8 cellular contexts compared by ENCODE assay signal in the genomic region with DNA sequence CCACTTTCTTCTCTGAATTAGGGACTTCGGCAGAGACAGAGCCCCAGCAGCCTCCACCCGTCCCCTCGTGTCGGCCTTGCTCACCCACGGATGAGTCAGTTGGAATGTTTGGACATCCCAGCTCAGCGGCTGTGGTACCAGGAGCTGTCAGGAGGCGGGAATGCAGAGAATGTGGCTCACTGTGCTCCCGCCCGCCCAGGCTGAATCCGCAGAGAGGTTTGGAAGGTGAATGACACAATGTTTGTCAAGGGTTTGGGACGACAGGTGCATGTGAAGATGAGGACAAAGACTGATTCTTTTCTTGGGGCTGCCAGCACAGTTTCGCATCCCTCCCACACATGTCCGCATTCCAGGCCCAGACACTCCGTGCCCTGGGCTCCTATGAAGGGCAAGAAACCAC. TPM values are rescaled to one million over a fixed set of nuclear protein-coding genes. Genes with fewer than 3 reads are reported as not detected.
A peak's percentile ranks its signal among the peaks of the same experiment; 100 is the strongest.
DNase-seq lines count a peak whose midpoint lies in the region; ATAC-seq and TF ChIP-seq lines count a peak whose summit lies in the region.

No MANE protein-coding gene starts in this region.

- no peak for ATAC-seq in gastrocnemius medialis
- no peak for ATAC-seq in HG03571 (IDR thresholded peaks at IDR 0.05; ENCODE audit: unreplicated experiment)
- ATAC-seq in HG02885 (IDR thresholded peaks at IDR 0.05; ENCODE audit: poor library complexity, unreplicated experiment): no peak

- DNase-seq in GM04503 (ENCODE audit: low read depth): peak; percentile 79
- DNase-seq in SJCRH30: peak; percentile 92
- peak; percentile 97 for DNase-seq in glomerular visceral epithelial cell (ENCODE audit: extremely low spot score)
- DNase-seq in gastrocnemius medialis: peak in 1 of 2 donors; percentile 45
- no peak for DNase-seq in WERI-Rb-1
- DNase-seq in stimulated activated CD4-positive, alpha-beta T cell treated with anti-CD3 and anti-CD28 coated beads, Interleukin-12 subunit alpha, Interleukin-12 subunit beta, amount 100 ng/mL, for 4 hours: no peak

- H3K9me3 ChIP-seq in SJCRH30 (replicated peaks) (no peaks in the 10 kb centered on the region), gastrocnemius medialis (no peaks in the 10 kb centered on the region), WERI-Rb-1 (ENCODE audit: severe bottlenecking) (peaks cover 1% of the 10 kb centered on the region)

- no peak for TF ChIP-seq POLR2A in gastrocnemius medialis (IDR thresholded peaks at IDR 0.05)

- TF ChIP-seq CTCF in gastrocnemius medialis (IDR thresholded peaks at IDR 0.05 in 4 of 5, conservative IDR thresholded peaks at IDR 0.05 in 1 of 5) (no peak), WERI-Rb-1 (IDR thresholded peaks at IDR 0.05; ENCODE audit: low read depth, low read length) (no peak)

- no peaks in the 10 kb centered on the region for H3K36me3 ChIP-seq in SJCRH30
- no peaks in the 10 kb centered on the region for H3K36me3 ChIP-seq in gastrocnemius medialis
- no peaks in the 10 kb centered on the region for H3K36me3 ChIP-seq in WERI-Rb-1

- H3K4me3 ChIP-seq in SJCRH30: no peak overlapping the region; the same call in 1 of the 2 replicates
- H3K4me3 ChIP-seq in gastrocnemius medialis: no peak overlapping the region
- no peak overlapping the region for H3K4me3 ChIP-seq in WERI-Rb-1 (ENCODE audit: low read depth, low read length)

- in situ Hi-C loops in gastrocnemius medialis (cut with MboI; ENCODE audit: low sequenced_read_pairs in 4 of 4): no loop called here

- intact Hi-C loops in gastrocnemius medialis (cut with DNase I; ENCODE audit: low total_unique reads): no loop called here

- H3K4me1 ChIP-seq in SJCRH30 (peaks cover 66% of the 10 kb centered on the region), gastrocnemius medialis (peaks cover 0 to 5% of the 10 kb centered on the region in 2 donors)

- no peaks in the 10 kb centered on the region for H3K27me3 ChIP-seq in SJCRH30
- H3K27me3 ChIP-seq in gastrocnemius medialis: peaks cover 36 to 50% (median 41%) of the 10 kb centered on the region in 3 donors
- H3K27me3 ChIP-seq in WERI-Rb-1 (ENCODE audit: insufficient read depth, low read depth, severe bottlenecking): no peaks in the 10 kb centered on the region

- H3K27ac ChIP-seq in SJCRH30: peak overlapping the region; percentile 81
- H3K27ac ChIP-seq in gastrocnemius medialis: peak overlapping the region; percentile 58 to 68 (median 67)
- H3K27ac ChIP-seq in WERI-Rb-1: no peak overlapping the region

RNA-seq across cellular contexts. Expression of a gene that starts 39.6 kb away (rescaled TPM):
- total RNA-seq in SJCRH30 (2014; rRNA removed; shearing (Covaris generic)): 1.1 and 1.7 TPM in 2 replicates
- not detected for total RNA-seq in gastrocnemius medialis

RNA-seq across cellular contexts. Expression of a gene that starts 59.7 kb away (rescaled TPM):
- total RNA-seq in SJCRH30 (2014; rRNA removed; shearing (Covaris generic)): not detected in 2 replicates
- total RNA-seq in gastrocnemius medialis: under 1 TPM in 1 of 4 donors, not detected in 3; 0.53 TPM

Comparison
In these comparisons a context has a peak if more than half of its experiments do, and no peak if none do; other contexts are left out.
1. DNase-seq: peak in GM04503 (single experiment), SJCRH30 (2 of 2) and glomerular visceral epithelial cell (single experiment); none in WERI-Rb-1 (single experiment) and stimulated activated CD4-positive, alpha-beta T cell treated with anti-CD3 and anti-CD28 coated beads, Interleukin-12 subunit alpha, Interleukin-12 subunit beta, amount 100 ng/mL, for 4 hours (single experiment).